ENCODE assay signal across 1 cellular context in genomic region chr6:1615651-1616420, GRCh38.
TF ChIP-seq lines count a peak whose summit lies in the region.

No MANE protein-coding gene starts in this region.

TF ChIP-seq in endothelial cell of umbilical vein, 7 proteins besides CTCF, POLR2A, EP300 and RAD21:
- TF ChIP-seq MAX (IDR thresholded peaks at IDR 0.05; ENCODE audit: insufficient read depth, insufficient read length) (no peak), EZH2 (IDR thresholded peaks at IDR 0.05; ENCODE audit: borderline replicate concordance, low read depth, low read length, severe bottlenecking) (no peak), FOS (IDR thresholded peaks at IDR 0.05; ENCODE audit: borderline replicate concordance, insufficient read depth, low read length) (no peak), MYC (IDR thresholded peaks at IDR 0.05; ENCODE audit: low read depth, low read length) (no peak), GATA2 (IDR thresholded peaks at IDR 0.05; ENCODE audit: insufficient read depth, insufficient read length, low read depth, low read length) (no peak), POLR2AphosphoS5 (IDR thresholded peaks at IDR 0.05; ENCODE audit: insufficient read depth, low read depth, low read length) (no peak), JUN (IDR thresholded peaks at IDR 0.05; ENCODE audit: borderline replicate concordance, insufficient read depth, insufficient read length, low read depth) (no peak)
